16 cellular contexts compared by ENCODE assay signal in the genomic region with DNA sequence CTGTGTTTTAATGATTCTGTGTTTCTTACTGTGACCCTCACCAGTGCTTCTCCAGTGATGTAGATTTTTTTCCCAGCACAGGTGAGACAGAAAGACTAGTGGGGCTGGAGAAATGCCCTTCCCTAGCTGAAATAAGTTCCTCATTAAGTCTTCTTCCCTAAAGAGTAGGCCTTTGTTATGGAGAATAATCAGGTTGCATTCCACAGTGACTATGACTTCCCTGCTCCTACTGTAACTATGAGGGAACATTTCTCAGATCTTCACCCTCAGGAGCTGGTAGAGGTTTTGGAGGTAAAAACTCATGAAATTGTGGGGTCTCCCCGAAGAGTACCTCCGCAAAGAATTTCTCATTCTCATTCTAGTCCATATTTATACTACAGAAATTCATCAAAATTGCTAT.
"Had no signal": no experiment of that assay in that cellular context is flagged by ENCODE, and none has a peak within 500 bp of the region (broad histone marks: within the 10 kb centered on the region; RNA-seq: fewer than 3 reads in every experiment).

No MANE protein-coding gene starts in this region.

- H3K4me3 ChIP-seq: cardiac muscle cell, PC-9 had no signal

- H3K27me3 ChIP-seq: brain microvascular endothelial cell, cardiac muscle cell had no signal

- DNase-seq: activated B cell treated with CpG ODN at 0.5 μM for 24 hours; activated CD4-positive, alpha-beta T cell treated with anti-CD3 and anti-CD28 coated beads for 1 hour; activated CD4-positive, alpha-beta T cell treated with anti-CD3 and anti-CD28 coated beads, Interleukin-2, amount 10 ng/mL, durations not matched to agents 24 days and 14 days; activated CD4-positive, alpha-beta T cell treated with anti-CD3 and anti-CD28 coated beads, Interleukin-2, amount 50 U/mL, for 48 hours; activated gamma-delta T cell treated with Interleukin-2 at 50 U/mL for 16 hours; activated naive CD4-positive, alpha-beta T cell treated with anti-CD3 and anti-CD28 coated beads, Interleukin-2, amount 10 ng/mL, durations not matched to agents 7 days and 5 days; activated naive CD8-positive, alpha-beta T cell treated with anti-CD3 and anti-CD28 coated beads for 36 hours; activated T-cell treated with anti-CD3 and anti-CD28 coated beads, Interleukin-2, amount 50 U/mL, for 72 hours; brain microvascular endothelial cell; NCI-H1105 treated with DMSO at 0.1 percent for 48 hours; NCI-H1436 treated with DMSO at 0.1 percent for 48 hours; NCI-H187; NCI-H524; PC-9; T-helper 9 cell had no signal

- ATAC-seq: activated T-cell treated with anti-CD3 and anti-CD28 coated beads, Interleukin-2, amount 50 U/mL, for 72 hours had no signal

- H3K36me3 ChIP-seq: brain microvascular endothelial cell, cardiac muscle cell had no signal

- H3K27ac ChIP-seq: brain microvascular endothelial cell, cardiac muscle cell, PC-9 had no signal
